In genomic region chr2:217743980-217744761, GRCh38 we compare ENCODE assay signal across 22 cellular contexts.
DNase-seq lines count a peak whose midpoint lies in the region; ATAC-seq and TF ChIP-seq lines count a peak whose summit lies in the region.
"Had no signal": no experiment of that assay in that cellular context is flagged by ENCODE, and none has a peak within 500 bp of the region (broad histone marks: within the 10 kb centered on the region; RNA-seq: fewer than 3 reads in every experiment).

No MANE protein-coding gene starts in this region.

- H3K27ac ChIP-seq in heart right ventricle: peak overlapping the region in 3 of 10 donors; percentile 30 to 43 (median 34)
- peak overlapping the region; percentile 24 for H3K27ac ChIP-seq in rectal smooth muscle tissue (ENCODE audit: low read depth, low read length)
- no peak overlapping the region for H3K27ac ChIP-seq in foreskin keratinocyte
- H3K27ac ChIP-seq: body of pancreas, thyroid gland had no signal

- intact Hi-C loops in heart right ventricle (cut with DNase I): loop anchor here in 1 of 10 donors (10.0 kb wide), 1 partner anchor 1219 kb away; no protein-coding TSS in a partner anchor

- WGBS in heart right ventricle, 2 donors: 65 to 71% methylated on average over 6 of the region's 6 CpGs

- peak; percentile 24 for DNase-seq in GM03348 (ENCODE audit: low spot score)
- DNase-seq in heart right ventricle: peak; percentile 32 to 55
- no peak for DNase-seq in foreskin keratinocyte
- DNase-seq: activated CD4-positive, alpha-beta T cell treated with anti-CD3 and anti-CD28 coated beads, Interleukin-2, amount 10 ng/mL, durations not matched to agents 24 days and 14 days; activated T-cell treated with anti-CD3 and anti-CD28 coated beads, Interleukin-2, amount 50 U/mL, for 24 hours; body of pancreas; GDM1; kidney; mucosa of descending colon; NCI-H2081 treated with DMSO at 0.1 percent for 48 hours; NCI-H82; stimulated activated CD4-positive, alpha-beta T cell treated with anti-CD3 and anti-CD28 coated beads, Interleukin-4, amount 100 ng/mL, for 1 hour had no signal

- peaks cover 0 to 36% (median 9%) of the 10 kb centered on the region in 9 donors for H3K4me1 ChIP-seq in heart right ventricle
- peaks cover 22% of the 10 kb centered on the region for H3K4me1 ChIP-seq in rectal smooth muscle tissue (ENCODE audit: control insufficient read depth, insufficient read depth, low read length)
- H3K4me1 ChIP-seq in foreskin keratinocyte: no peaks in the 10 kb centered on the region
- H3K4me1 ChIP-seq: body of pancreas had no signal

- peak overlapping the region in 4 of 5 experiments; percentile 6 to 86 (median 68) for H3K27ac Mint-ChIP-seq in brain
- H3K27ac Mint-ChIP-seq: activated CD4-positive, alpha-beta T cell treated with anti-CD3 and anti-CD28 coated beads, Interleukin-2, amount 10 ng/mL, durations not matched to agents 24 days and 14 days; activated naive CD4-positive, alpha-beta T cell treated with anti-CD3 and anti-CD28 coated beads, Interleukin-2, amount 50 U/mL, for 24 hours; activated T-cell treated with anti-CD3 and anti-CD28 coated beads, Interleukin-2, amount 50 U/mL, for 24 hours; B cell had no signal

- no peak overlapping the region for H3K9ac ChIP-seq in rectal smooth muscle tissue (ENCODE audit: low read length)

- no peaks in the 10 kb centered on the region for H3K36me3 Mint-ChIP-seq in brain
- H3K36me3 Mint-ChIP-seq: activated naive CD4-positive, alpha-beta T cell treated with anti-CD3 and anti-CD28 coated beads, Interleukin-2, amount 50 U/mL, for 24 hours had no signal

- H3K36me3 ChIP-seq in heart right ventricle: no peaks in the 10 kb centered on the region
- peaks cover 4% of the 10 kb centered on the region for H3K36me3 ChIP-seq in rectal smooth muscle tissue (ENCODE audit: control insufficient read depth, insufficient read depth, low read length)
- H3K36me3 ChIP-seq: thyroid gland had no signal

- H3K4me1 Mint-ChIP-seq in brain: peaks cover 49% of the 10 kb centered on the region
- H3K4me1 Mint-ChIP-seq: activated CD4-positive, alpha-beta T cell treated with anti-CD3 and anti-CD28 coated beads, Interleukin-2, amount 10 ng/mL, durations not matched to agents 24 days and 14 days; activated naive CD4-positive, alpha-beta T cell treated with anti-CD3 and anti-CD28 coated beads, Interleukin-2, amount 50 U/mL, for 24 hours had no signal

- H3K9me3 Mint-ChIP-seq in brain: peaks cover 0 to 16% (median 0%) of the 10 kb centered on the region in 5 experiments
- H3K9me3 Mint-ChIP-seq: activated CD4-positive, alpha-beta T cell treated with anti-CD3 and anti-CD28 coated beads, Interleukin-2, amount 10 ng/mL, durations not matched to agents 24 days and 14 days; activated naive CD4-positive, alpha-beta T cell treated with anti-CD3 and anti-CD28 coated beads, Interleukin-2, amount 50 U/mL, for 24 hours; activated T-cell treated with anti-CD3 and anti-CD28 coated beads, Interleukin-2, amount 50 U/mL, for 24 hours had no signal

- H3K27me3 ChIP-seq in heart right ventricle: no peaks in the 10 kb centered on the region
- H3K27me3 ChIP-seq in rectal smooth muscle tissue (ENCODE audit: control insufficient read depth, insufficient read depth, low read length): no peaks in the 10 kb centered on the region
- H3K27me3 ChIP-seq in foreskin keratinocyte: peaks cover 15% of the 10 kb centered on the region
- H3K27me3 ChIP-seq: body of pancreas, dorsolateral prefrontal cortex, thyroid gland had no signal

- peaks cover 11% of the 10 kb centered on the region for H3K27me3 Mint-ChIP-seq in brain
- H3K27me3 Mint-ChIP-seq: activated naive CD4-positive, alpha-beta T cell treated with anti-CD3 and anti-CD28 coated beads, Interleukin-2, amount 50 U/mL, for 24 hours; activated T-cell treated with anti-CD3 and anti-CD28 coated beads, Interleukin-2, amount 50 U/mL, for 24 hours had no signal

- peak overlapping the region in 1 of 5 experiments; percentile 11 for H3K4me3 Mint-ChIP-seq in brain
- H3K4me3 Mint-ChIP-seq: activated CD4-positive, alpha-beta T cell treated with anti-CD3 and anti-CD28 coated beads, Interleukin-2, amount 10 ng/mL, durations not matched to agents 24 days and 14 days; activated naive CD4-positive, alpha-beta T cell treated with anti-CD3 and anti-CD28 coated beads, Interleukin-2, amount 50 U/mL, for 24 hours; activated T-cell treated with anti-CD3 and anti-CD28 coated beads, Interleukin-2, amount 50 U/mL, for 24 hours; B cell had no signal

- TF ChIP-seq CTCF in brain (conservative IDR thresholded peaks at IDR 0.05) (no peak), heart right ventricle (IDR thresholded peaks at IDR 0.05) (no peak), foreskin keratinocyte (conservative IDR thresholded peaks at IDR 0.05) (no peak)

- peak; percentile 20 to 60 (median 40) for ATAC-seq in heart right ventricle
- no peak for ATAC-seq in GM21423 (IDR thresholded peaks at IDR 0.05; ENCODE audit: unreplicated experiment)
- no peak for ATAC-seq in HG03432 (IDR thresholded peaks at IDR 0.05; ENCODE audit: unreplicated experiment)
- no peak for ATAC-seq in foreskin keratinocyte
- ATAC-seq in GM19324 (IDR thresholded peaks at IDR 0.05; ENCODE audit: low FRiP score, unreplicated experiment): no peak
- ATAC-seq: body of pancreas, esophagus mucosa, mucosa of descending colon had no signal

- no peak overlapping the region for H3K4me3 ChIP-seq in heart right ventricle
- no peak overlapping the region for H3K4me3 ChIP-seq in rectal smooth muscle tissue (ENCODE audit: low read length)
- H3K4me3 ChIP-seq: body of pancreas, dorsolateral prefrontal cortex, mucosa of descending colon, thyroid gland had no signal

- H3K9me3 ChIP-seq in heart right ventricle: peaks cover 0 to 9% (median 0%) of the 10 kb centered on the region in 11 donors
- H3K9me3 ChIP-seq: body of pancreas, mucosa of descending colon, thyroid gland had no signal

Comparison
In these comparisons a context has a peak if more than half of its experiments do, and no peak if none do; other contexts are left out.
1. DNase-seq: peak in GM03348 (single experiment) and heart right ventricle (2 of 2); none in foreskin keratinocyte (0 of 2).
2. ATAC-seq: peak in heart right ventricle (8 of 8); none in GM21423 (single experiment), HG03432 (single experiment), foreskin keratinocyte (single experiment) and GM19324 (single experiment).